ENCODE assay signal across 9 cellular contexts in genomic region chr18:63979409-63979908, GRCh38. TPM values are rescaled to one million over a fixed set of nuclear protein-coding genes. Genes with fewer than 3 reads are reported as not detected.
A peak's percentile ranks its signal among the peaks of the same experiment; 100 is the strongest.
DNase-seq lines count a peak whose midpoint lies in the region; ATAC-seq and TF ChIP-seq lines count a peak whose summit lies in the region.
"Had no signal": no experiment of that assay in that cellular context is flagged by ENCODE, and none has a peak within 500 bp of the region (broad histone marks: within the 10 kb centered on the region; RNA-seq: fewer than 3 reads in every experiment).

No MANE protein-coding gene starts in this region.

- CTCF ChIA-PET in IMR-90 (lab: Yijun Ruan, JAX) = interaction anchor here (1.0 to 1.1 kb wide), 3 partner anchors 9 to 16 kb away, joined by 3 read pairs; no protein-coding TSS in a partner anchor

- POLR2A ChIA-PET in IMR-90 (lab: Charles Lee; ENCODE audit: unreplicated experiment) = no interaction called here

- intact Hi-C loops in IMR-90 (cut with micrococcal nuclease) (loop anchor here (5.0 kb wide), 1 partner anchor 97 kb away; no protein-coding TSS in a partner anchor), body of pancreas (cut with DNase I) (no loop called here)

- TF ChIP-seq POLR2A in IMR-90 (IDR thresholded peaks at IDR 0.05; ENCODE audit: low read depth, low read length) = no peak
- no peak for TF ChIP-seq POLR2A in body of pancreas (IDR thresholded peaks at IDR 0.05)

- peak overlapping the region; percentile 26 for H4K5ac ChIP-seq in IMR-90 (ENCODE audit: low read depth, low read length)

- H4K20me1 ChIP-seq in IMR-90 (ENCODE audit: insufficient read depth, low read length) = no peaks in the 10 kb centered on the region

- no peak overlapping the region for H2AK5ac ChIP-seq in IMR-90 (ENCODE audit: low read depth, low read length)

- H3K9me1 ChIP-seq in IMR-90 (ENCODE audit: insufficient read depth, low read length) = no peaks in the 10 kb centered on the region; the same call in 1 of the 2 replicates

- H3K9me3 ChIP-seq in IMR-90 (ENCODE audit: control insufficient read depth, insufficient read depth, low read length) = no peaks in the 10 kb centered on the region
- no peaks in the 10 kb centered on the region for H3K9me3 ChIP-seq in body of pancreas
- no peaks in the 10 kb centered on the region for H3K9me3 ChIP-seq in skeletal muscle satellite cell (replicated peaks; ENCODE audit: low read length)

- H2BK5ac ChIP-seq in IMR-90 (ENCODE audit: low read depth, low read length, poor library complexity, severe bottlenecking) = peak overlapping the region; percentile 73

- H3K9ac ChIP-seq in IMR-90 (ENCODE audit: low read depth, low read length) (peak overlapping the region; percentile 63), skeletal muscle satellite cell (ENCODE audit: low read depth, low read length) (peak overlapping the region; percentile 61)

- TF ChIP-seq CTCF in IMR-90 (conservative IDR thresholded peaks at IDR 0.05; ENCODE audit: low read depth, low read length) (peak; percentile 86), body of pancreas (IDR thresholded peaks at IDR 0.05) (peak; percentile 35 to 84 (median 74))

- ATAC-seq in GM21528 (IDR thresholded peaks at IDR 0.05; ENCODE audit: low FRiP score, unreplicated experiment) = peak; percentile 68
- peak; percentile 92 for ATAC-seq in IMR-90 (ENCODE audit: low read depth)
- ATAC-seq in body of pancreas = peak; percentile 85

- peak overlapping the region; percentile 65 for H3K4ac ChIP-seq in IMR-90 (ENCODE audit: low read depth, low read length)

- peak overlapping the region; percentile 35 for H2BK120ac ChIP-seq in IMR-90 (ENCODE audit: low read depth, low read length)

- H4K91ac ChIP-seq in IMR-90 (ENCODE audit: insufficient read depth, low read depth, low read length) = peak overlapping the region; percentile 50; the same call in 1 of the 2 replicates

- peak; percentile 59 for TF ChIP-seq RAD21 in IMR-90 (IDR thresholded peaks at IDR 0.05; ENCODE audit: low read length)

- in situ Hi-C loops in IMR-90 (cut with MboI; ENCODE audit: low sequenced_read_pairs) = no loop called here

- H3K36me3 ChIP-seq in IMR-90 (ENCODE audit: control insufficient read depth, insufficient read depth, low read length) (peaks cover 15% of the 10 kb centered on the region), body of pancreas (replicated peaks in 1 of 2; ENCODE audit: insufficient read depth in 1 of 2, low read depth in 2 of 2) (no peaks in the 10 kb centered on the region), skeletal muscle satellite cell (ENCODE audit: insufficient read depth, low read length) (peaks cover 33% of the 10 kb centered on the region)

- peaks cover 26 to 48% of the 10 kb centered on the region in 2 experiments for H3K79me1 ChIP-seq in IMR-90 (ENCODE audit: low read depth in 1 of 2, low read length in 2 of 2)

- peak; percentile 76 for DNase-seq in DMS 273 (lab: John Stamatoyannopoulos, UW; ENCODE audit: unreplicated experiment)
- no peak for DNase-seq in DMS 273 treated with DMSO at 0.1 percent for 48 hours (lab: John Stamatoyannopoulos, UW)
- peak; percentile 70 for DNase-seq in IMR-90
- DNase-seq in RPMI7951 (ENCODE audit: low read depth) = peak; percentile 57
- peak; percentile 56 to 74 (median 62) for DNase-seq in body of pancreas
- DNase-seq in iPS-NIHi7 (ENCODE audit: extremely low spot score) = peak; percentile 67

- no peak overlapping the region for H3K18ac ChIP-seq in IMR-90 (ENCODE audit: low read depth, low read length)

- BruUV-seq in IMR-90 (replicated peaks; lab: Mats Ljungman, UMichigan) = no TSS peak

- H3K23ac ChIP-seq in IMR-90 (ENCODE audit: low read depth, low read length) = no peak overlapping the region

- H2AFZ ChIP-seq in IMR-90 (replicated peaks; ENCODE audit: low read length, poor library complexity) = peak overlapping the region; percentile 89

- H3K27ac ChIP-seq in IMR-90 (ENCODE audit: insufficient read depth, low read length) (peak overlapping the region; percentile 68), body of pancreas (peak overlapping the region in 3 of 4 donors; percentile 1 to 66 (median 40))
- H3K27ac ChIP-seq: epithelial cell of prostate had no signal

- H3K27me3 ChIP-seq in IMR-90 (ENCODE audit: control insufficient read depth, insufficient read depth, low read length) (no peaks in the 10 kb centered on the region), body of pancreas (no peaks in the 10 kb centered on the region), skeletal muscle satellite cell (ENCODE audit: control insufficient read depth, insufficient read depth, low read length) (no peaks in the 10 kb centered on the region)

- peak overlapping the region; percentile 84; the same call in 1 of the 2 replicates for H3K56ac ChIP-seq in IMR-90 (ENCODE audit: extremely low read depth, insufficient read depth, low read length)

- H3K14ac ChIP-seq in IMR-90 (replicated peaks; ENCODE audit: low read depth, low read length) = peak overlapping the region; percentile 20; the same call in 1 of the 2 replicates

- H2BK15ac ChIP-seq in IMR-90 (ENCODE audit: low read depth, low read length) = no peak overlapping the region

- no peak overlapping the region for H2AK9ac ChIP-seq in IMR-90 (replicated peaks; ENCODE audit: low read depth, low read length, poor library complexity)

- peak overlapping the region; percentile 37; the same call in 1 of the 2 replicates for H3K4me3 ChIP-seq in IMR-90 (ENCODE audit: insufficient read depth, low read depth, low read length)
- no peak overlapping the region for H3K4me3 ChIP-seq in body of pancreas
- peak overlapping the region; percentile 55 for H3K4me3 ChIP-seq in skeletal muscle satellite cell (ENCODE audit: low read length)

- H3K4me1 ChIP-seq in IMR-90 (ENCODE audit: control insufficient read depth, insufficient read depth, low read length) = 0 out of 2 replicates have a peak, but pooled peaks cover 2% of the 10 kb centered on the region
- H3K4me1 ChIP-seq in body of pancreas = peaks cover 12% of the 10 kb centered on the region
- H3K4me1 ChIP-seq in skeletal muscle satellite cell (ENCODE audit: control insufficient read depth, insufficient read depth, low read length) = no peaks in the 10 kb centered on the region

- dilution Hi-C loops in IMR-90 (cut with HindIII; ENCODE audit: low sequenced_read_pairs, unreplicated experiment) = no loop called here

- 8% methylated on average over 2 of the region's 6 CpGs; no CpG with 5 or more reads in 1 of the 2 experiments for WGBS in IMR-90 (ENCODE audit: extremely low coverage in 2 of 2, insufficient read length in 1 of 2), 2 experiments
- WGBS in body of pancreas, 2 donors = 4 to 8% methylated on average over 6 of the region's 6 CpGs

- peak overlapping the region; percentile 25 to 94; a peak in 3 of 4 replicates for H4K8ac ChIP-seq in IMR-90 (ENCODE audit: low read depth in 2 of 2, low read length in 2 of 2)

- no peak overlapping the region; the same call in 1 of the 2 replicates for H2BK20ac ChIP-seq in IMR-90 (ENCODE audit: low read depth, low read length)

- H3K4me2 ChIP-seq in IMR-90 (ENCODE audit: low read depth, low read length) (peak overlapping the region; percentile 83), skeletal muscle satellite cell (ENCODE audit: low read length) (peak overlapping the region; percentile 78)

TF ChIP-seq in IMR-90, 13 proteins besides CTCF, POLR2A, EP300 and RAD21:
- TF ChIP-seq MXI1 (IDR thresholded peaks at IDR 0.05; ENCODE audit: borderline replicate concordance, low read depth, low read length) (peak; percentile 54; the same call in 1 of the 2 replicates), FOS (IDR thresholded peaks at IDR 0.05; ENCODE audit: low read depth, low read length) (no peak), USF2 (IDR thresholded peaks at IDR 0.05; ENCODE audit: low read depth, low read length) (no peak), NFE2L2 (IDR thresholded peaks at IDR 0.05; ENCODE audit: low read depth, low read length) (no peak), MAZ (IDR thresholded peaks at IDR 0.05; ENCODE audit: borderline replicate concordance, low read depth, low read length) (no peak), SMC3 (IDR thresholded peaks at IDR 0.05; ENCODE audit: low read depth, low read length) (peak; percentile 38; the same call in 1 of the 2 replicates), RCOR1 (IDR thresholded peaks at IDR 0.05; ENCODE audit: insufficient replicate concordance, low read length) (no peak)
TF ChIP-seq in IMR-90: peak in this region for 2.

RNA-seq across cellular contexts. Expression of gene SERPINB8, which starts 9.6 kb away (rescaled TPM):
- total RNA-seq in IMR-90 (2012; rRNA removed) (14.3 and 18.3 TPM in 2 replicates), body of pancreas (10 to 100 TPM in 1 of 2 donors, 1 to 10 TPM in 1; 2.9 to 13.5 TPM)
- polyA plus RNA-seq in IMR-90 (2012; rRNA removed) = 14.8 and 16.7 TPM in 2 replicates
- 4.4 and 6.2 TPM in 2 replicates for polyA plus RNA-seq in IMR-90 (2012; cell fraction: cytosol; rRNA removed)
- 4.9 and 21.9 TPM in 2 replicates for polyA plus RNA-seq in IMR-90 (2012; cell fraction: nucleus; rRNA removed; ENCODE audit: low replicate concordance)
- total RNA-seq in RPMI7951 (2014; rRNA removed; shearing (Covaris generic)) = 35.2 and 41.0 TPM in 2 replicates
- total RNA-seq in skeletal muscle satellite cell (2012; rRNA removed) = 20.0 and 24.5 TPM in 2 replicates

RNA-seq across cellular contexts. Expression of gene HMSD, which starts 30.4 kb away (rescaled TPM):
- 0.28 and 0.36 TPM in 2 replicates for total RNA-seq in IMR-90 (2012; rRNA removed)
- 0.17 and 0.19 TPM in 2 replicates for polyA plus RNA-seq in IMR-90 (2012; rRNA removed)
- 0.03 and 0.22 TPM in 2 replicates for polyA plus RNA-seq in IMR-90 (2012; cell fraction: cytosol; rRNA removed)
- polyA plus RNA-seq in IMR-90 (2012; cell fraction: nucleus; rRNA removed; ENCODE audit: low replicate concordance) = 0.10 and 0.75 TPM in 2 replicates
- not detected in 2 replicates for total RNA-seq in RPMI7951 (2014; rRNA removed; shearing (Covaris generic))
- not detected for total RNA-seq in body of pancreas
- 0.25 TPM in 1 of 2 replicates, not detected in the other for total RNA-seq in skeletal muscle satellite cell (2012; rRNA removed)

Comparison
In these comparisons a context has a peak if more than half of its experiments do, and no peak if none do; other contexts are left out.
1. H3K4me3 ChIP-seq: peak in IMR-90 (single experiment) and skeletal muscle satellite cell (single experiment); none in body of pancreas (0 of 2).
2. Peak in every context shown above with its lines, with median percentiles within 50 percentile points of each other: ATAC-seq.